ENCODE assay signal across 2 cellular contexts in genomic region chr22:20635227-20635591, GRCh38.
TF ChIP-seq lines count a peak whose summit lies in the region.

No MANE protein-coding gene starts in this region.

TF ChIP-seq in IMR-90, 13 proteins besides CTCF, POLR2A, EP300 and RAD21:
- no peak for TF ChIP-seq NFE2L2 (IDR thresholded peaks at IDR 0.05; ENCODE audit: low read depth, low read length)
- no peak for TF ChIP-seq RCOR1 (IDR thresholded peaks at IDR 0.05; ENCODE audit: insufficient replicate concordance, low read length)
- TF ChIP-seq CHD1 (IDR thresholded peaks at IDR 0.05; ENCODE audit: low read depth, low read length), result no peak
- TF ChIP-seq RFX5 (IDR thresholded peaks at IDR 0.05; ENCODE audit: low read depth, low read length), result no peak
- TF ChIP-seq CEBPB (IDR thresholded peaks at IDR 0.05; ENCODE audit: low read depth, low read length), result no peak
- TF ChIP-seq BHLHE40 (IDR thresholded peaks at IDR 0.05; ENCODE audit: low read depth, low read length), result no peak
- no peak for TF ChIP-seq SMC3 (IDR thresholded peaks at IDR 0.05; ENCODE audit: low read depth, low read length)
- no peak for TF ChIP-seq MAZ (IDR thresholded peaks at IDR 0.05; ENCODE audit: borderline replicate concordance, low read depth, low read length)

TF ChIP-seq in K562, 482 proteins besides CTCF, POLR2A, EP300 and RAD21:
- TF ChIP-seq YY1 (IDR thresholded peaks at IDR 0.05; ENCODE audit: borderline replicate concordance in 1 of 3, control insufficient read depth in 1 of 3, extremely low read depth in 1 of 3, insufficient read depth in 3 of 3, insufficient read length in 1 of 3, insufficient replicate concordance in 2 of 3, low read depth in 1 of 3, low read length in 2 of 3), result no peak
- no peak for TF ChIP-seq ZBTB17 (CRISPR knock-in tag; IDR thresholded peaks at IDR 0.05)
- 0 out of 2 replicates have a peak, but pooled peaks have one; percentile 23 for TF ChIP-seq PBX2 (CRISPR knock-in tag; IDR thresholded peaks at IDR 0.05; ENCODE audit: low read depth)
- TF ChIP-seq PBX2 (tag; conservative IDR thresholded peaks at IDR 0.05; ENCODE audit: low read depth), result no peak
- TF ChIP-seq ZFP36 (IDR thresholded peaks at IDR 0.05; ENCODE audit: low read depth, low read length, partially characterized antibody), result no peak
- TF ChIP-seq ZNF239 (CRISPR knock-in tag; IDR thresholded peaks at IDR 0.05), result no peak
- no peak for TF ChIP-seq ARID3A (IDR thresholded peaks at IDR 0.05; ENCODE audit: borderline replicate concordance, low read depth, low read length)
- TF ChIP-seq PHF8 (IDR thresholded peaks at IDR 0.05; ENCODE audit: borderline replicate concordance, low read length), result no peak
- no peak for TF ChIP-seq ZNF232 (CRISPR knock-in tag; IDR thresholded peaks at IDR 0.05)
- TF ChIP-seq CBX2 (IDR thresholded peaks at IDR 0.05; ENCODE audit: insufficient read depth, low read length, poor library complexity, severe bottlenecking), result no peak
- 0 out of 2 replicates have a peak, but pooled peaks have one; percentile 5 for TF ChIP-seq ZBTB7A (IDR thresholded peaks at IDR 0.05; ENCODE audit: borderline replicate concordance, control insufficient read depth, low read depth, low read length)
- TF ChIP-seq, protein P1, sequence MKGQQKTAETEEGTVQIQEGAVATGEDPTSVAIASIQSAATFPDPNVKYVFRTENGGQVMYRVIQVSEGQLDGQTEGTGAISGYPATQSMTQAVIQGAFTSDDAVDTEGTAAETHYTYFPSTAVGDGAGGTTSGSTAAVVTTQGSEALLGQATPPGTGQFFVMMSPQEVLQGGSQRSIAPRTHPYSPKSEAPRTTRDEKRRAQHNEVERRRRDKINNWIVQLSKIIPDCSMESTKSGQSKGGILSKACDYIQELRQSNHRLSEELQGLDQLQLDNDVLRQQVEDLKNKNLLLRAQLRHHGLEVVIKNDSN (CRISPR knock-in tag; IDR thresholded peaks at IDR 0.05), result peak; percentile 3; the same call in 1 of the 2 replicates
- no peak for TF ChIP-seq ZMIZ1 (IDR thresholded peaks at IDR 0.05; ENCODE audit: low read depth in 2 of 2, low read length in 2 of 2)
- TF ChIP-seq ZNF3 (CRISPR knock-in tag; IDR thresholded peaks at IDR 0.05), result no peak
- no peak for TF ChIP-seq BRD4 (IDR thresholded peaks at IDR 0.05)
- no peak for TF ChIP-seq ZBTB11 (CRISPR knock-in tag; IDR thresholded peaks at IDR 0.05)
- TF ChIP-seq SMC3 (conservative IDR thresholded peaks at IDR 0.05; ENCODE audit: insufficient read depth, low read depth, low read length), result no peak
- TF ChIP-seq BRCA1 (IDR thresholded peaks at IDR 0.05), result no peak
- peak; percentile 55; the same call in 1 of the 2 replicates for TF ChIP-seq BRCA1 (CRISPR knock-in tag; IDR thresholded peaks at IDR 0.05)
- TF ChIP-seq ZNF282 (CRISPR knock-in tag; IDR thresholded peaks at IDR 0.05), result no peak
- no peak for TF ChIP-seq CBFA2T2 (conservative IDR thresholded peaks at IDR 0.05)
- TF ChIP-seq HDGF (IDR thresholded peaks at IDR 0.05), result no peak
- TF ChIP-seq ELF2 (CRISPR knock-in tag; IDR thresholded peaks at IDR 0.05), result no peak
- TF ChIP-seq HDAC1 (IDR thresholded peaks at IDR 0.05), result no peak
- TF ChIP-seq, protein P2, sequence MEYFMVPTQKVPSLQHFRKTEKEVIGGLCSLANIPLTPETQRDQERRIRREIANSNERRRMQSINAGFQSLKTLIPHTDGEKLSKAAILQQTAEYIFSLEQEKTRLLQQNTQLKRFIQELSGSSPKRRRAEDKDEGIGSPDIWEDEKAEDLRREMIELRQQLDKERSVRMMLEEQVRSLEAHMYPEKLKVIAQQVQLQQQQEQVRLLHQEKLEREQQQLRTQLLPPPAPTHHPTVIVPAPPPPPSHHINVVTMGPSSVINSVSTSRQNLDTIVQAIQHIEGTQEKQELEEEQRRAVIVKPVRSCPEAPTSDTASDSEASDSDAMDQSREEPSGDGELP (CRISPR knock-in tag; IDR thresholded peaks at IDR 0.05; ENCODE audit: borderline replicate concordance), result 0 out of 2 replicates have a peak, but pooled peaks have one; percentile 9
- 0 out of 2 replicates have a peak, but pooled peaks have one; percentile 67 for TF ChIP-seq E2F4 (CRISPR knock-in tag; IDR thresholded peaks at IDR 0.05; ENCODE audit: low read depth)
- TF ChIP-seq, protein P3, sequence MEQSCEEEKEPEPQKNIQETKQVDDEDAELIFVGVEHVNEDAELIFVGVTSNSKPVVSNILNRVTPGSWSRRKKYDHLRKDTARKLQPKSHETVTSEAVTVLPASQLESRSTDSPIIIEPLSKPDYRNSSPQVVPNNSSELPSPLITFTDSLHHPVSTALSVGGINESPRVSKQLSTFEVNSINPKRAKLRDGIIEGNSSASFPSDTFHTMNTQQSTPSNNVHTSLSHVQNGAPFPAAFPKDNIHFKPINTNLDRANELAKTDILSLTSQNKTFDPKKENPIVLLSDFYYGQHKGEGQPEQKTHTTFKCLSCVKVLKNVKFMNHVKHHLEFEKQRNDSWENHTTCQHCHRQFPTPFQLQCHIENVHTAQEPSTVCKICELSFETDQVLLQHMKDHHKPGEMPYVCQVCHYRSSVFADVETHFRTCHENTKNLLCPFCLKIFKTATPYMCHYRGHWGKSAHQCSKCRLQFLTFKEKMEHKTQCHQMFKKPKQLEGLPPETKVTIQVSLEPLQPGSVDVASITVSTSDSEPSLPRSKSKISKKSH (CRISPR knock-in tag; IDR thresholded peaks at IDR 0.05), result 0 out of 2 replicates have a peak, but pooled peaks have one; percentile 50
- 0 out of 2 replicates have a peak, but pooled peaks have one; percentile 3 for TF ChIP-seq ZNF609 (CRISPR knock-in tag; IDR thresholded peaks at IDR 0.05; ENCODE audit: borderline replicate concordance)
- TF ChIP-seq SMARCA5 (IDR thresholded peaks at IDR 0.05), result no peak
- TF ChIP-seq NFIX (CRISPR knock-in tag; IDR thresholded peaks at IDR 0.05; ENCODE audit: low read depth), result no peak
- TF ChIP-seq MYNN (IDR thresholded peaks at IDR 0.05), result no peak
- no peak for TF ChIP-seq MYNN (CRISPR knock-in tag; IDR thresholded peaks at IDR 0.05)
